ENCODE assay signal across 7 cellular contexts in genomic region chr2:191245046-191245868, GRCh38. TPM values are rescaled to one million over a fixed set of nuclear protein-coding genes. Genes with fewer than 3 reads are reported as not detected.
DNase-seq lines count a peak whose midpoint lies in the region; ATAC-seq and TF ChIP-seq lines count a peak whose summit lies in the region.

MYO1B (plus strand) TSS chr2:191245404; CDS start chr2:191276896, 31,492 bp downstream.

- no peaks in the 10 kb centered on the region for H3K27me3 ChIP-seq in endocrine pancreas (ENCODE audit: control insufficient read depth, insufficient read depth, low read length)

- peaks cover 8% of the 10 kb centered on the region for H3K4me1 Mint-ChIP-seq in activated CD4-positive, alpha-beta memory T cell treated with anti-CD3 and anti-CD28 coated beads, Interleukin-2, amount 10 ng/mL, durations not matched to agents 7 days and 5 days
- peaks cover 31% of the 10 kb centered on the region for H3K4me1 Mint-ChIP-seq in mesothelial cell of epicardium
- H3K4me1 Mint-ChIP-seq in stimulated activated memory B cell treated with anti-CD40 and anti-IgM and Interleukin-4, amounts not matched to agents 10 μg/mL and 1 μg/mL and 100 μg/mL, for 72 hours: peaks cover 30% of the 10 kb centered on the region

- H3K27me3 Mint-ChIP-seq in activated CD4-positive, alpha-beta memory T cell treated with anti-CD3 and anti-CD28 coated beads, Interleukin-2, amount 10 ng/mL, durations not matched to agents 7 days and 5 days: peaks cover 41% of the 10 kb centered on the region
- no peaks in the 10 kb centered on the region for H3K27me3 Mint-ChIP-seq in mesothelial cell of epicardium (ENCODE audit: low read depth)
- H3K27me3 Mint-ChIP-seq in stimulated activated memory B cell treated with anti-CD40 and anti-IgM and Interleukin-4, amounts not matched to agents 10 μg/mL and 1 μg/mL and 100 μg/mL, for 72 hours: peaks cover 13% of the 10 kb centered on the region

- DNase-seq in NCI-H345 (lab: John Stamatoyannopoulos, UW) (peak; percentile 81), mesothelial cell of epicardium (ENCODE audit: low spot score in 2 of 2, unreplicated experiment in 2 of 2) (peak; percentile 60 to 74)
- DNase-seq in activated CD4-positive, alpha-beta memory T cell treated with anti-CD3 and anti-CD28 coated beads, Interleukin-2, amount 10 ng/mL, durations not matched to agents 7 days and 5 days: peak; percentile 48

- no peak within 1 kb of the TSS for H3K27ac Mint-ChIP-seq in activated CD4-positive, alpha-beta memory T cell treated with anti-CD3 and anti-CD28 coated beads, Interleukin-2, amount 10 ng/mL, durations not matched to agents 7 days and 5 days
- peak within 1 kb of the TSS; percentile 84 for H3K27ac Mint-ChIP-seq in mesothelial cell of epicardium
- H3K27ac Mint-ChIP-seq in stimulated activated memory B cell treated with anti-CD40 and anti-IgM and Interleukin-4, amounts not matched to agents 10 μg/mL and 1 μg/mL and 100 μg/mL, for 72 hours: peak within 1 kb of the TSS; percentile 40

- peaks cover 2% of the 10 kb centered on the region for H3K36me3 Mint-ChIP-seq in activated CD4-positive, alpha-beta memory T cell treated with anti-CD3 and anti-CD28 coated beads, Interleukin-2, amount 10 ng/mL, durations not matched to agents 7 days and 5 days (ENCODE audit: low read depth)
- no peaks in the 10 kb centered on the region for H3K36me3 Mint-ChIP-seq in mesothelial cell of epicardium
- H3K36me3 Mint-ChIP-seq in stimulated activated memory B cell treated with anti-CD40 and anti-IgM and Interleukin-4, amounts not matched to agents 10 μg/mL and 1 μg/mL and 100 μg/mL, for 72 hours: no peaks in the 10 kb centered on the region

- H3K9me3 Mint-ChIP-seq in activated CD4-positive, alpha-beta memory T cell treated with anti-CD3 and anti-CD28 coated beads, Interleukin-2, amount 10 ng/mL, durations not matched to agents 7 days and 5 days: no peaks in the 10 kb centered on the region
- H3K9me3 Mint-ChIP-seq in mesothelial cell of epicardium: no peaks in the 10 kb centered on the region
- no peaks in the 10 kb centered on the region for H3K9me3 Mint-ChIP-seq in stimulated activated memory B cell treated with anti-CD40 and anti-IgM and Interleukin-4, amounts not matched to agents 10 μg/mL and 1 μg/mL and 100 μg/mL, for 72 hours

- ATAC-seq in GM18519 (IDR thresholded peaks at IDR 0.05; ENCODE audit: low FRiP score, unreplicated experiment): peak; percentile 47
- peak; percentile 60 for ATAC-seq in HG03045 (IDR thresholded peaks at IDR 0.05; ENCODE audit: unreplicated experiment)
- ATAC-seq in stimulated activated memory B cell treated with anti-CD40 and anti-IgM and Interleukin-4, amounts not matched to agents 10 μg/mL and 1 μg/mL and 100 μg/mL, for 72 hours: peak; percentile 68

- H3K4me1 ChIP-seq in endocrine pancreas (ENCODE audit: control insufficient read depth, insufficient read depth, low read length): peaks cover 29% of the 10 kb centered on the region

- H3K9me3 ChIP-seq in endocrine pancreas (ENCODE audit: control insufficient read depth, low read length): no peaks in the 10 kb centered on the region

- POLR2A ChIA-PET in activated CD4-positive, alpha-beta memory T cell treated with anti-CD3 and anti-CD28 coated beads, Interleukin-2, amount 10 ng/mL, durations not matched to agents 7 days and 5 days (lab: Charles Lee): no interaction called here

- no peak for TF ChIP-seq CTCF in mesothelial cell of epicardium (IDR thresholded peaks at IDR 0.05; ENCODE audit: unreplicated experiment)

- CTCF ChIA-PET in activated CD4-positive, alpha-beta memory T cell treated with anti-CD3 and anti-CD28 coated beads, Interleukin-2, amount 10 ng/mL, durations not matched to agents 7 days and 5 days (lab: Charles Lee): no interaction called here

- peak within 1 kb of the TSS; percentile 72 for H3K4me3 Mint-ChIP-seq in activated CD4-positive, alpha-beta memory T cell treated with anti-CD3 and anti-CD28 coated beads, Interleukin-2, amount 10 ng/mL, durations not matched to agents 7 days and 5 days
- H3K4me3 Mint-ChIP-seq in mesothelial cell of epicardium: peak within 1 kb of the TSS; percentile 83
- peak within 1 kb of the TSS; percentile 74 for H3K4me3 Mint-ChIP-seq in stimulated activated memory B cell treated with anti-CD40 and anti-IgM and Interleukin-4, amounts not matched to agents 10 μg/mL and 1 μg/mL and 100 μg/mL, for 72 hours

- H3K36me3 ChIP-seq in endocrine pancreas (ENCODE audit: control insufficient read depth, insufficient read depth, low read length): no peaks in the 10 kb centered on the region

- H3K9ac ChIP-seq in endocrine pancreas (ENCODE audit: control insufficient read depth, insufficient read depth, low read length): peak within 1 kb of the TSS; percentile 86

- H3K4me3 ChIP-seq in endocrine pancreas (ENCODE audit: control insufficient read depth, insufficient read depth, low read length): peak within 1 kb of the TSS; percentile 81

RNA-seq across cellular contexts. Expression of gene MYO1B, which starts in this region (rescaled TPM):
- total RNA-seq in activated CD4-positive, alpha-beta memory T cell treated with anti-CD3 and anti-CD28 coated beads, Interleukin-2, amount 10 ng/mL, durations not matched to agents 7 days and 5 days: 1 to 10 TPM; 2.1 to 2.9 TPM
- 74.6 to 81.6 TPM (median 80.2 TPM) in 3 replicates for total RNA-seq in mesothelial cell of epicardium

Comparison
In these comparisons a context has a peak if more than half of its experiments do, and no peak if none do; other contexts are left out.
1. Peak in every context shown above with its lines: DNase-seq, ATAC-seq and H3K4me3 ChIP-seq.
2. RNA of gene MYO1B (total RNA-seq): 74.6 to 81.6 TPM in mesothelial cell of epicardium; 2.1 to 2.9 TPM in activated CD4-positive, alpha-beta memory T cell treated with anti-CD3 and anti-CD28 coated beads, Interleukin-2, amount 10 ng/mL, durations not matched to agents 7 days and 5 days; every median in the first group is over 10 times any median in the second.